Comparison of ENCODE assay signal across 19 cellular contexts in genomic region chr14:54794148-54794547, GRCh38.
DNase-seq lines count a peak whose midpoint lies in the region; ATAC-seq, FAIRE-seq and TF ChIP-seq lines count a peak whose summit lies in the region.
"Had no signal": no experiment of that assay in that cellular context is flagged by ENCODE, and none has a peak within 500 bp of the region (broad histone marks: within the 10 kb centered on the region; RNA-seq: fewer than 3 reads in every experiment).

No MANE protein-coding gene starts in this region.

- H2AK5ac ChIP-seq in neuronal stem cell (ENCODE audit: low read depth, low read length): no peak overlapping the region

- H3K27ac Mint-ChIP-seq in endodermal cell: no peak overlapping the region
- H3K27ac Mint-ChIP-seq: B cell; CD8-positive, alpha-beta T cell; GM23338; IgD-negative memory B cell had no signal

- no peak overlapping the region for H3K23ac ChIP-seq in neuronal stem cell (ENCODE audit: low read depth, low read length, poor library complexity)

- intact Hi-C loops in heart left ventricle (cut with DNase I): no loop called here

- no peak overlapping the region for H2BK120ac ChIP-seq in neuronal stem cell (ENCODE audit: low read depth, low read length)

- TF ChIP-seq CTCF in cardiac muscle cell (IDR thresholded peaks at IDR 0.05; ENCODE audit: low read depth, low read length) (no peak), heart left ventricle (IDR thresholded peaks at IDR 0.05) (no peak), endodermal cell (conservative IDR thresholded peaks at IDR 0.05) (no peak)

- H3K4me2 ChIP-seq in neuronal stem cell (ENCODE audit: insufficient read depth, low read length, poor library complexity, severe bottlenecking): no peak overlapping the region
- H3K4me2 ChIP-seq: BLaER1 treated with 17β-estradiol and CSF1 and Interleukin-3, amounts not matched to agents 10 nM and 100 nM; GM23338 had no signal

- no peaks in the 10 kb centered on the region for H3K9me3 ChIP-seq in cardiac muscle cell (ENCODE audit: low read depth)
- H3K9me3 ChIP-seq in heart left ventricle: peaks cover 0 to 16% (median 3%) of the 10 kb centered on the region in 12 donors
- H3K9me3 ChIP-seq in endodermal cell (ENCODE audit: control insufficient read depth, low read length): peaks cover 9% of the 10 kb centered on the region
- peaks cover 8 to 9% of the 10 kb centered on the region in 2 donors for H3K9me3 ChIP-seq in neuronal stem cell (replicated peaks in 1 of 2; ENCODE audit: control insufficient read depth in 2 of 2, insufficient read depth in 1 of 2, low read depth in 1 of 2, low read length in 2 of 2)

- no peak for DNase-seq in cardiac muscle cell (ENCODE audit: low read depth in 1 of 2, low spot score in 1 of 2)
- DNase-seq in heart left ventricle: no peak
- no peak for DNase-seq in HTR-8/SVneo (ENCODE audit: insufficient read length, low spot score)
- peak; percentile 8 for DNase-seq in endodermal cell
- no peak for DNase-seq in neuronal stem cell (ENCODE audit: low spot score)
- DNase-seq in activated effector memory CD4-positive, alpha-beta T cell treated with anti-CD3 and anti-CD28 coated beads, Interleukin-2, amount 50 U/mL, for 16 hours: no peak
- DNase-seq: Calu3; CD8-positive, alpha-beta T cell; DMS79 treated with DMSO at 0.1 percent for 48 hours; EL; HCEC 1CT had no signal

- no peak for TF ChIP-seq POLR2A in heart left ventricle (IDR thresholded peaks at IDR 0.05)

- peaks cover 20% of the 10 kb centered on the region for H3K27me3 Mint-ChIP-seq in endodermal cell (ENCODE audit: insufficient read depth)

- ATAC-seq in heart left ventricle: no peak
- no peak for ATAC-seq in GM21576 (IDR thresholded peaks at IDR 0.05; ENCODE audit: unreplicated experiment)
- ATAC-seq: CD8-positive, alpha-beta T cell; GM23338 had no signal

- no peak overlapping the region for H2BK5ac ChIP-seq in neuronal stem cell (ENCODE audit: low read length)

- H3K18ac ChIP-seq in neuronal stem cell (ENCODE audit: low read length): no peak overlapping the region

- H3K9me3 Mint-ChIP-seq in endodermal cell: peaks cover 4% of the 10 kb centered on the region
- H3K9me3 Mint-ChIP-seq: GM23338 had no signal

- H3K4me3 ChIP-seq in cardiac muscle cell (no peak overlapping the region), heart left ventricle (no peak overlapping the region), endodermal cell (ENCODE audit: low read length) (no peak overlapping the region), neuronal stem cell (ENCODE audit: low read length in 2 of 2) (no peak overlapping the region)
- H3K4me3 ChIP-seq: BLaER1 treated with 17β-estradiol and CSF1 and Interleukin-3, amounts not matched to agents 10 nM and 100 nM; GM23338 had no signal

- no peaks in the 10 kb centered on the region for H3K27me3 ChIP-seq in cardiac muscle cell
- no peaks in the 10 kb centered on the region for H3K27me3 ChIP-seq in heart left ventricle
- H3K27me3 ChIP-seq in endodermal cell (ENCODE audit: control insufficient read depth, insufficient read depth, low read length, poor library complexity, severe bottlenecking): peaks cover 18% of the 10 kb centered on the region
- H3K27me3 ChIP-seq in neuronal stem cell (ENCODE audit: control insufficient read depth in 3 of 3, insufficient read depth in 3 of 3, low read depth in 1 of 3, low read length in 3 of 3): no peaks in the 10 kb centered on the region
- H3K27me3 ChIP-seq: BLaER1 treated with 17β-estradiol and CSF1 and Interleukin-3, amounts not matched to agents 10 nM and 100 nM had no signal

- H3K4me1 Mint-ChIP-seq in endodermal cell: peaks cover 17% of the 10 kb centered on the region
- H3K4me1 Mint-ChIP-seq: B cell had no signal

- 41 to 64% (median 54%) methylated on average over 1 of the region's 1 CpG for WGBS in heart left ventricle, 4 donors
- 46 to 58% methylated on average over 1 of the region's 1 CpG for whole genome bisulfite sequencing in endodermal cell (ENCODE audit: insufficient coverage in 1 of 2, insufficient read length in 1 of 2), 2 experiments
- no CpG with 5 or more reads among the region's 1 CpG for WGBS in neuronal stem cell (ENCODE audit: extremely low coverage in 2 of 2, insufficient read length in 2 of 2, insufficient replicate concordance in 1 of 2), 2 donors

- no peak overlapping the region for H3K14ac ChIP-seq in neuronal stem cell (ENCODE audit: low read length)

- H3K4me1 ChIP-seq in cardiac muscle cell (ENCODE audit: low read depth): no peaks in the 10 kb centered on the region
- peaks cover 0 to 8% (median 0%) of the 10 kb centered on the region in 12 donors for H3K4me1 ChIP-seq in heart left ventricle
- no peaks in the 10 kb centered on the region for H3K4me1 ChIP-seq in endodermal cell (ENCODE audit: control insufficient read depth, insufficient read depth, low read length)
- H3K4me1 ChIP-seq in neuronal stem cell (ENCODE audit: control insufficient read depth in 2 of 2, insufficient read depth in 1 of 2, low read depth in 1 of 2, low read length in 2 of 2): peaks cover 7 to 22% of the 10 kb centered on the region in 2 donors

- no peak overlapping the region for H2BK15ac ChIP-seq in neuronal stem cell (ENCODE audit: low read length)

- no peaks in the 10 kb centered on the region for H3K79me1 ChIP-seq in neuronal stem cell (ENCODE audit: low read depth, low read length)

- H2BK12ac ChIP-seq in neuronal stem cell (ENCODE audit: low read length): no peak overlapping the region

- H4K91ac ChIP-seq in neuronal stem cell (ENCODE audit: low read depth, low read length, poor library complexity): no peak overlapping the region

- H3K9ac ChIP-seq in endodermal cell (ENCODE audit: extremely low read depth, low read length, poor library complexity, severe bottlenecking): no peak overlapping the region
- H3K9ac ChIP-seq in neuronal stem cell (ENCODE audit: low read depth, low read length, poor library complexity): no peak overlapping the region
- H3K9ac ChIP-seq: BLaER1 treated with 17β-estradiol and CSF1 and Interleukin-3, amounts not matched to agents 10 nM and 100 nM had no signal

- H4K8ac ChIP-seq in neuronal stem cell (ENCODE audit: low read depth, low read length): no peak overlapping the region

- H3K36me3 ChIP-seq in cardiac muscle cell (peaks cover 16% of the 10 kb centered on the region), heart left ventricle (peaks cover 0 to 36% (median 24%) of the 10 kb centered on the region in 9 donors), endodermal cell (ENCODE audit: control insufficient read depth, insufficient read depth, low read length) (no peaks in the 10 kb centered on the region), neuronal stem cell (replicated peaks in 1 of 2; ENCODE audit: control insufficient read depth in 2 of 2, insufficient read depth in 2 of 2, low read length in 2 of 2) (peaks cover 8 to 12% of the 10 kb centered on the region in 2 donors)

- H2AFZ ChIP-seq in neuronal stem cell (ENCODE audit: low read length): peak overlapping the region; percentile 2
- H2AFZ ChIP-seq: GM23338 had no signal

- FAIRE-seq in HTR-8/SVneo (lab: Jason Lieb, UNC): peak; percentile 64
- FAIRE-seq: GM12891, H54 had no signal

- no peak overlapping the region for H3K4ac ChIP-seq in neuronal stem cell (ENCODE audit: low read length)

- H3K4me3 Mint-ChIP-seq in endodermal cell: no peak overlapping the region
- H3K4me3 Mint-ChIP-seq: B cell; CD8-positive, alpha-beta T cell; GM23338; IgD-negative memory B cell had no signal

- H3K27ac ChIP-seq in cardiac muscle cell (peak overlapping the region; percentile 21), heart left ventricle (no peak overlapping the region), endodermal cell (ENCODE audit: low read depth, low read length) (peak overlapping the region; percentile 14), neuronal stem cell (replicated peaks; ENCODE audit: low read length) (no peak overlapping the region)
- H3K27ac ChIP-seq: BLaER1 treated with 17β-estradiol and CSF1 and Interleukin-3, amounts not matched to agents 10 nM and 100 nM; HL-60 had no signal

- H3K36me3 Mint-ChIP-seq in endodermal cell (ENCODE audit: low read depth): no peaks in the 10 kb centered on the region
- H3K36me3 Mint-ChIP-seq: CD8-positive, alpha-beta T cell had no signal

Comparison
In these comparisons a context has a peak if more than half of its experiments do, and no peak if none do; other contexts are left out.
1. H3K27ac ChIP-seq: peak in cardiac muscle cell (single experiment) and endodermal cell (single experiment); none in heart left ventricle (0 of 12) and neuronal stem cell (single experiment).